In genomic region chr3:4987374-4988296, GRCh38 we compare ENCODE assay signal across 8 cellular contexts. TPM values are rescaled to one million over a fixed set of nuclear protein-coding genes. Genes with fewer than 3 reads are reported as not detected.
DNase-seq lines count a peak whose midpoint lies in the region; ATAC-seq, FAIRE-seq and TF ChIP-seq lines count a peak whose summit lies in the region.

No MANE protein-coding gene starts in this region.

- ATAC-seq in heart right ventricle (no peak), K562 (no peak), HG03432 (IDR thresholded peaks at IDR 0.05; ENCODE audit: unreplicated experiment) (no peak)

- H4K20me1 ChIP-seq in K562 (replicated peaks; ENCODE audit: control insufficient read depth, insufficient read depth, low read length), result no peaks in the 10 kb centered on the region; the same call in 1 of the 2 replicates

- no peak for FAIRE-seq in K562 (lab: Jason Lieb, UNC)

- H3K4ac ChIP-seq in mesendoderm (ENCODE audit: low read depth, low read length), result no peak overlapping the region

- no peak for DNase-seq in heart right ventricle
- DNase-seq in cardiac septum (ENCODE audit: low spot score), result no peak
- peak in 1 of 4 experiments; percentile 65 for DNase-seq in K562 (ENCODE audit: extremely low read depth in 1 of 4, low spot score in 3 of 4)
- DNase-seq in mesendoderm, result peak; percentile 33
- DNase-seq in vagina (ENCODE audit: extremely low spot score in 2 of 2), result no peak
- DNase-seq in dermis blood vessel endothelial cell, result no peak
- DNase-seq in stimulated activated CD8-positive, alpha-beta memory T cell treated with anti-CD3 and anti-CD28 coated beads, Interleukin-4, amount 100 ng/mL, for 48 hours, result no peak

- H3K27me3 ChIP-seq in heart right ventricle (no peaks in the 10 kb centered on the region), K562 (ENCODE audit: control insufficient read depth in 2 of 2, insufficient read depth in 2 of 2, low read length in 2 of 2) (no peaks in the 10 kb centered on the region), mesendoderm (ENCODE audit: insufficient read depth, low read length, poor library complexity) (no peaks in the 10 kb centered on the region), vagina (no peaks in the 10 kb centered on the region)

- intact Hi-C loops in heart right ventricle (cut with DNase I) (loop anchor here in 4 of 10 donors (2.0 to 5.0 kb wide), 3 partner anchors 35 to 245 kb away; no protein-coding TSS in a partner anchor), cardiac septum (cut with DNase I) (no loop called here), K562 (cut with micrococcal nuclease) (no loop called here), vagina (cut with DNase I) (loop anchor here (5.0 kb wide), 1 partner anchor 265 kb away; no protein-coding TSS in a partner anchor)

- H2BK15ac ChIP-seq in mesendoderm (replicated peaks; ENCODE audit: low read depth), result no peak overlapping the region

- H3K23ac ChIP-seq in mesendoderm (ENCODE audit: low read length), result no peak overlapping the region

- H3K9ac ChIP-seq in K562 (ENCODE audit: insufficient read depth in 1 of 2, low read depth in 2 of 2, low read length in 2 of 2) (peak overlapping the region; percentile 62 to 87; a peak in 3 of 4 replicates), mesendoderm (ENCODE audit: low read length) (peak overlapping the region; percentile 72)

- H3K4me2 ChIP-seq in K562 (ENCODE audit: insufficient read depth, low read length) (peak overlapping the region; percentile 73), mesendoderm (ENCODE audit: low read length) (peak overlapping the region; percentile 16)

- no TSS peak for BruUV-seq in K562 (replicated peaks; lab: Mats Ljungman, UMichigan)

- TF ChIP-seq RAD21 in K562 (CRISPR knock-in tag; conservative IDR thresholded peaks at IDR 0.05 in 1 of 2, IDR thresholded peaks at IDR 0.05 in 1 of 2), result no peak; a peak in 1 of 4 replicates

- H4K8ac ChIP-seq in mesendoderm (ENCODE audit: low read depth, low read length), result no peak overlapping the region

- H3K9me3 ChIP-seq in heart right ventricle (no peaks in the 10 kb centered on the region), K562 (replicated peaks; ENCODE audit: control insufficient read depth, insufficient read depth, low read depth, low read length) (no peaks in the 10 kb centered on the region), vagina (no peaks in the 10 kb centered on the region)

- H3K56ac ChIP-seq in mesendoderm (ENCODE audit: low read length), result peak overlapping the region; percentile 86

- peak overlapping the region; percentile 43 for H3K18ac ChIP-seq in mesendoderm (ENCODE audit: low read length)

- TF ChIP-seq CTCF in heart right ventricle (IDR thresholded peaks at IDR 0.05), result no peak
- TF ChIP-seq CTCF in K562 (IDR thresholded peaks at IDR 0.05 in 2 of 3, conservative IDR thresholded peaks at IDR 0.05 in 1 of 3; ENCODE audit: insufficient read depth in 2 of 3, low read depth in 1 of 3, low read length in 3 of 3), result no peak
- no peak for TF ChIP-seq CTCF in vagina (IDR thresholded peaks at IDR 0.05)

- peaks cover 14% of the 10 kb centered on the region for H3K79me1 ChIP-seq in mesendoderm (ENCODE audit: low read length)

- peaks cover 0 to 33% (median 9%) of the 10 kb centered on the region in 9 donors for H3K36me3 ChIP-seq in heart right ventricle
- H3K36me3 ChIP-seq in K562 (ENCODE audit: control insufficient read depth, insufficient read depth, low read length), result peaks cover 31% of the 10 kb centered on the region
- peaks cover 11% of the 10 kb centered on the region for H3K36me3 ChIP-seq in mesendoderm (ENCODE audit: control insufficient read depth, insufficient read depth, low read length)
- H3K36me3 ChIP-seq in vagina, result no peaks in the 10 kb centered on the region

- H3K79me2 ChIP-seq in K562 (ENCODE audit: control insufficient read depth, insufficient read depth, low read length) (peaks cover 38% of the 10 kb centered on the region), mesendoderm (ENCODE audit: control insufficient read depth, insufficient read depth, low read length) (peaks cover 19% of the 10 kb centered on the region)

- H2AFZ ChIP-seq in K562 (ENCODE audit: low read depth, low read length), result peak overlapping the region; percentile 88

- CTCF ChIA-PET in K562 (lab: Yijun Ruan, JAX; ENCODE audit: low intra/inter-chr PET ratio), result no interaction called here

- H2AK5ac ChIP-seq in mesendoderm (ENCODE audit: low read length), result no peak overlapping the region

- POLR2A ChIA-PET in K562 (lab: Yijun Ruan, JAX), result interaction anchor here (0.6 to 8.1 kb wide), 18 partner anchors 7 to 525 kb away, joined by 3 to 85 read pairs (median 4); no protein-coding TSS in a partner anchor

- in situ Hi-C loops in K562 (cut with MboI), result no loop called here

- H4K5ac ChIP-seq in mesendoderm (ENCODE audit: low read length), result no peak overlapping the region

- peak overlapping the region; percentile 73 for H2BK120ac ChIP-seq in mesendoderm (ENCODE audit: low read depth, low read length)

- no peak overlapping the region for H2BK5ac ChIP-seq in mesendoderm (ENCODE audit: low read length)

- no peaks in the 10 kb centered on the region for H3K9me1 ChIP-seq in K562 (ENCODE audit: control insufficient read depth, insufficient read depth, low read length)

- H3K27ac ChIP-seq in heart right ventricle (peak overlapping the region; percentile 92 to 100 (median 100)), K562 (ENCODE audit: extremely low read depth, low read depth, low read length) (peak overlapping the region; percentile 83), mesendoderm (ENCODE audit: low read depth, low read length) (peak overlapping the region; percentile 90), vagina (peak overlapping the region; percentile 98)

- 71 to 72% methylated on average over 8 of the region's 8 CpGs for WGBS in heart right ventricle, 2 donors
- 23% methylated on average over 8 of the region's 8 CpGs for WGBS in K562 (ENCODE audit: insufficient coverage, low coverage, missing lambda C conversion rate)
- WGBS in mesendoderm (ENCODE audit: extremely low coverage, insufficient coverage, low lambda C conversion rate), result no CpG with 5 or more reads among the region's 8 CpGs

- peaks cover 24 to 80% (median 67%) of the 10 kb centered on the region in 9 donors for H3K4me1 ChIP-seq in heart right ventricle
- H3K4me1 ChIP-seq in K562 (replicated peaks in 1 of 2; ENCODE audit: control insufficient read depth in 2 of 2, insufficient read depth in 2 of 2, low read length in 2 of 2), result peaks cover 49 to 71% of the 10 kb centered on the region in 2 experiments
- peaks cover 22% of the 10 kb centered on the region for H3K4me1 ChIP-seq in mesendoderm (ENCODE audit: control insufficient read depth, low read depth, low read length)
- H3K4me1 ChIP-seq in vagina, result peaks cover 64% of the 10 kb centered on the region

- TF ChIP-seq POLR2A in K562 (conservative IDR thresholded peaks at IDR 0.05) (no peak), vagina (IDR thresholded peaks at IDR 0.05) (no peak)

- H3K4me3 ChIP-seq in heart right ventricle, result peak overlapping the region in 9 of 10 donors; percentile 22 to 98 (median 73)
- H3K4me3 ChIP-seq in K562, result peak overlapping the region; percentile 41
- H3K4me3 ChIP-seq in mesendoderm (ENCODE audit: low read length), result no peak overlapping the region
- H3K4me3 ChIP-seq in vagina, result peak overlapping the region; percentile 43 to 48

- TF ChIP-seq EP300 in K562 (IDR thresholded peaks at IDR 0.05; ENCODE audit: low read length), result no peak

TF ChIP-seq in K562, 482 proteins besides CTCF, POLR2A, EP300 and RAD21 (continues in another document):
- TF ChIP-seq ETV5 (CRISPR knock-in tag; IDR thresholded peaks at IDR 0.05; ENCODE audit: low read depth), result no peak
- no peak for TF ChIP-seq LARP7 (IDR thresholded peaks at IDR 0.05)
- peak; percentile 100 for TF ChIP-seq RBM25 (IDR thresholded peaks at IDR 0.05; ENCODE audit: low read depth, low read length, severe bottlenecking)
- no peak for TF ChIP-seq ZEB2 (IDR thresholded peaks at IDR 0.05)
- TF ChIP-seq HCFC1 (IDR thresholded peaks at IDR 0.05; ENCODE audit: low read depth, low read length), result no peak
- no peak for TF ChIP-seq PHF21A (IDR thresholded peaks at IDR 0.05; ENCODE audit: borderline replicate concordance, low read depth)
- no peak for TF ChIP-seq SRSF1 (IDR thresholded peaks at IDR 0.05; ENCODE audit: low read depth, low read length)

RNA-seq across cellular contexts. Expression of gene BHLHE40, which starts 8.4 kb away (rescaled TPM):
- 100 to 1,000 TPM in 1 of 10 donors, 10 to 100 TPM in 9; 14.2 to 209 (median 54.9) TPM for total RNA-seq in heart right ventricle
- polyA plus RNA-seq in heart right ventricle, result 10 to 100 TPM; 10.0 to 10.7 TPM
- total RNA-seq in cardiac septum, result 71.5 TPM
- total RNA-seq in K562 (2011; cell fraction: chromatin; rRNA removed; ENCODE audit: low replicate concordance), result 81.5 and 114 TPM in 2 replicates
- 100 and 103 TPM in 2 replicates for total RNA-seq in K562 (2011; cell fraction: nucleolus; rRNA removed)
- total RNA-seq in K562 (2011; cell fraction: nucleoplasm; rRNA removed), result 92.4 and 99.8 TPM in 2 replicates
- 38.7 and 44.5 TPM in 2 replicates for total RNA-seq in K562 (2014; rRNA removed)
- 19.4 and 20.6 TPM in 2 replicates for total RNA-seq in K562 (2014; rRNA removed; fragmentation: Illumina TruSeq; extraction: Trizol)
- 27.7 and 27.8 TPM in 2 replicates for total RNA-seq in K562 (2015; rRNA removed; fragmentation: Illumina TruSeq; extraction: Trizol)
- total RNA-seq in K562 (2021), result 47.5 and 51.8 TPM in 2 replicates
- 83.9 and 105 TPM in 2 replicates for polyA plus RNA-seq in K562 (2011; rRNA removed)
- 72.3 and 73.7 TPM in 2 replicates for polyA plus RNA-seq in K562 (2011; cell fraction: cytosol; rRNA removed)
- polyA plus RNA-seq in K562 (2011; cell fraction: nucleus; rRNA removed), result 144 and 202 TPM in 2 replicates
- polyA plus RNA-seq in K562 (2012), result 98.8 and 122 TPM in 2 replicates
- polyA plus RNA-seq in K562 (2014; fragmentation: Illumina TruSeq; extraction: Trizol), result 49.6 and 57.8 TPM in 2 replicates
- 10 to 100 TPM; 12.0 to 24.3 TPM for polyA plus RNA-seq in K562 (2014; fragmentation: Nextera tagmentation; extraction: Ambion mirVana)
- 30.9 and 31.4 TPM in 2 replicates for polyA plus RNA-seq in K562 (2014; rRNA removed)
- polyA minus RNA-seq in K562 (2011; rRNA and poly(A)+ RNA removed), result 76.2 and 78.0 TPM in 2 replicates
- 70.7 and 90.6 TPM in 2 replicates for polyA minus RNA-seq in K562 (2011; cell fraction: cytosol; rRNA and poly(A)+ RNA removed)
- 122 and 139 TPM in 2 replicates for polyA minus RNA-seq in K562 (2011; cell fraction: nucleus; rRNA and poly(A)+ RNA removed)
- 22.9 TPM for polyA plus RNA-seq in mesendoderm (2013, experiment 1 of 2)
- 23.5 TPM for polyA plus RNA-seq in mesendoderm (2013, experiment 2 of 2)
- total RNA-seq in vagina, result 347 TPM
- 7.5 and 16.0 TPM in 2 replicates for total RNA-seq in dermis blood vessel endothelial cell
